ENCODE assay signal across 26 cellular contexts in the genomic region with DNA sequence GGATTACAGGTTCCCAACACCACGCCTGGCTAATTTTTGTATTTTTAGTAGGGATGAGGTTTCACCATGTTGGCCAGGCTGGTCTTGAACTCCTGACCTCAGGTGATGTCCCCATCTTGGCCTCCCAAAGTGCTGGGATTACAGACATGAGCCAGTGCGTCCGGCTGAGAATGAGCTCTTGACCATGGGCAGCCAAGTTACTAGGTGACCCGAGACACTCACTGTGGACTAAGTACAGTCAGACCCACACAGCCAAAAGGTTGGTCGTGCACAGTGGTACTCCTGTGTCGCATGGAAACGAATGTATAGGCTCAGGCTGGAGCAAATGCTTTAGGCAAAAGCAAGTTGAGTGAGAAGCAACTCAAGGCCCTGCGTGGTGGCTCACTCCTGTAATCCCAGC. TPM values are rescaled to one million over a fixed set of nuclear protein-coding genes. Genes with fewer than 3 reads are reported as not detected.
DNase-seq lines count a peak whose midpoint lies in the region; ATAC-seq and TF ChIP-seq lines count a peak whose summit lies in the region.
"Had no signal": no experiment of that assay in that cellular context is flagged by ENCODE, and none has a peak within 500 bp of the region (broad histone marks: within the 10 kb centered on the region; RNA-seq: fewer than 3 reads in every experiment).

No MANE protein-coding gene starts in this region.

- no peaks in the 10 kb centered on the region for H3K9me3 ChIP-seq in esophagus (ENCODE audit: control insufficient read depth in 2 of 2, insufficient read depth in 1 of 2, low read depth in 1 of 2, low read length in 1 of 2)
- H3K9me3 ChIP-seq in upper lobe of left lung: no peaks in the 10 kb centered on the region
- H3K9me3 ChIP-seq: mucosa of descending colon, SJCRH30, tibial artery had no signal

- TF ChIP-seq CTCF in RWPE1 (conservative IDR thresholded peaks at IDR 0.05; ENCODE audit: low read depth) (no peak), upper lobe of left lung (IDR thresholded peaks at IDR 0.05) (no peak)

- H3K9me3 Mint-ChIP-seq in activated CD8-positive, alpha-beta T cell treated with anti-CD3 and anti-CD28 coated beads, Interleukin-2, amount 10 ng/mL, durations not matched to agents 7 days and 5 days (ENCODE audit: insufficient read depth): no peaks in the 10 kb centered on the region
- H3K9me3 Mint-ChIP-seq: activated T-helper 17 cell treated with anti-CD3 and anti-CD28 coated beads, Interleukin-2, amount 50 U/mL, for 72 hours; natural killer cell treated with Interleukin-12 subunit alpha and Interleukin-12 subunit beta and Interleukin-15 and Interleukin-18, amount 100 ng/mL, for 72 hours; stimulated activated naive CD8-positive, alpha-beta T cell treated with anti-CD3 and anti-CD28 coated beads, Interleukin-15, Interleukin-2, amounts not matched to agents 100 ng/mL and 50 ng/mL, for 24 hours had no signal

- no peak for TF ChIP-seq POLR2A in upper lobe of left lung (IDR thresholded peaks at IDR 0.05)

- H3K27me3 ChIP-seq in esophagus (ENCODE audit: control insufficient read depth in 1 of 2, insufficient read depth in 2 of 2, low read length in 2 of 2): no peaks in the 10 kb centered on the region
- H3K27me3 ChIP-seq in upper lobe of left lung: no peaks in the 10 kb centered on the region
- H3K27me3 ChIP-seq: SJCRH30 had no signal

- TF ChIP-seq EP300 in upper lobe of left lung (IDR thresholded peaks at IDR 0.05): no peak

- peaks cover 2% of the 10 kb centered on the region for H3K27me3 Mint-ChIP-seq in activated CD8-positive, alpha-beta T cell treated with anti-CD3 and anti-CD28 coated beads, Interleukin-2, amount 10 ng/mL, durations not matched to agents 7 days and 5 days (ENCODE audit: low read depth)

- WGBS in esophagus, 2 donors: 87 to 88% methylated on average over 8 of the region's 8 CpGs
- whole genome bisulfite sequencing in upper lobe of left lung, 2 donors: 83 to 91% methylated on average over 8 of the region's 8 CpGs

- DNase-seq in RWPE1 (ENCODE audit: low spot score) (no peak), mesenteric fat pad (ENCODE audit: low spot score) (peak; percentile 68), upper lobe of left lung (peak in 1 of 2 donors; percentile 19), 8988T (no peak), GM19238 (ENCODE audit: insufficient read length, low spot score) (no peak)
- DNase-seq in activated CD8-positive, alpha-beta T cell treated with anti-CD3 and anti-CD28 coated beads, Interleukin-2, amount 10 ng/mL, durations not matched to agents 7 days and 5 days: no peak
- DNase-seq: activated CD4-positive, alpha-beta T cell treated with anti-CD3 and anti-CD28 coated beads for 4 hours; anterior cingulate cortex; C1 segment of cervical spinal cord; mucosa of descending colon; NCI-H446 treated with DMSO at 0.1 percent for 48 hours; NCI-H82; WERI-Rb-1 had no signal

- H3K4me3 ChIP-seq in esophagus (ENCODE audit: low read depth in 1 of 2, low read length in 2 of 2): no peak overlapping the region
- H3K4me3 ChIP-seq in upper lobe of left lung: no peak overlapping the region
- H3K4me3 ChIP-seq: K562, mucosa of descending colon, SJCRH30, tibial artery had no signal

- H3K27ac ChIP-seq in RWPE1 (peak overlapping the region; percentile 92), esophagus (ENCODE audit: low read depth in 2 of 2, low read length in 1 of 2) (peak overlapping the region; percentile 76 to 87), upper lobe of left lung (peak overlapping the region in 3 of 4 donors; percentile 36 to 67 (median 54))
- H3K27ac ChIP-seq: SJCRH30, tibial artery, WERI-Rb-1 had no signal

- H3K36me3 Mint-ChIP-seq in activated CD8-positive, alpha-beta T cell treated with anti-CD3 and anti-CD28 coated beads, Interleukin-2, amount 10 ng/mL, durations not matched to agents 7 days and 5 days (ENCODE audit: low read depth): no peaks in the 10 kb centered on the region
- H3K36me3 Mint-ChIP-seq: activated naive CD8-positive, alpha-beta T cell; natural killer cell treated with Interleukin-12 subunit alpha and Interleukin-12 subunit beta and Interleukin-15 and Interleukin-18, amount 100 ng/mL, for 72 hours had no signal

- no peaks in the 10 kb centered on the region for H3K4me1 ChIP-seq in esophagus (ENCODE audit: control insufficient read depth in 2 of 2, insufficient read depth in 2 of 2, low read length in 1 of 2)
- peaks cover 0 to 3% (median 0%) of the 10 kb centered on the region in 4 donors for H3K4me1 ChIP-seq in upper lobe of left lung
- H3K4me1 ChIP-seq: tibial artery had no signal

- H3K27ac Mint-ChIP-seq in activated CD8-positive, alpha-beta T cell treated with anti-CD3 and anti-CD28 coated beads, Interleukin-2, amount 10 ng/mL, durations not matched to agents 7 days and 5 days: no peak overlapping the region
- H3K27ac Mint-ChIP-seq: activated naive CD8-positive, alpha-beta T cell; activated T-helper 17 cell treated with anti-CD3 and anti-CD28 coated beads, Interleukin-2, amount 50 U/mL, for 72 hours; natural killer cell treated with Interleukin-12 subunit alpha and Interleukin-12 subunit beta and Interleukin-15 and Interleukin-18, amount 100 ng/mL, for 72 hours; stimulated activated naive CD8-positive, alpha-beta T cell treated with anti-CD3 and anti-CD28 coated beads, Interleukin-15, Interleukin-2, amounts not matched to agents 100 ng/mL and 50 ng/mL, for 24 hours had no signal

- H3K36me3 ChIP-seq in esophagus (ENCODE audit: control insufficient read depth in 2 of 2, insufficient read depth in 2 of 2, low read length in 1 of 2) (no peaks in the 10 kb centered on the region), upper lobe of left lung (no peaks in the 10 kb centered on the region)
- H3K36me3 ChIP-seq: SJCRH30, tibial artery, WERI-Rb-1 had no signal

- no peak for ATAC-seq in upper lobe of left lung (ENCODE audit: low FRiP score in 2 of 2)
- ATAC-seq in activated CD8-positive, alpha-beta T cell treated with anti-CD3 and anti-CD28 coated beads, Interleukin-2, amount 10 ng/mL, durations not matched to agents 7 days and 5 days: no peak
- ATAC-seq: mucosa of descending colon had no signal

- H3K4me1 Mint-ChIP-seq in activated CD8-positive, alpha-beta T cell treated with anti-CD3 and anti-CD28 coated beads, Interleukin-2, amount 10 ng/mL, durations not matched to agents 7 days and 5 days (ENCODE audit: low read depth): no peaks in the 10 kb centered on the region
- H3K4me1 Mint-ChIP-seq: activated T-helper 17 cell treated with anti-CD3 and anti-CD28 coated beads, Interleukin-2, amount 50 U/mL, for 72 hours had no signal

- POLR2A ChIA-PET in RWPE1 (lab: Yijun Ruan, JAX; ENCODE audit: low non-redundant PET): interaction anchor here (0.7 kb wide), 1 partner anchor 15 kb away, joined by 8 read pairs; no protein-coding TSS in a partner anchor
- POLR2A ChIA-PET in activated CD8-positive, alpha-beta T cell treated with anti-CD3 and anti-CD28 coated beads, Interleukin-2, amount 10 ng/mL, durations not matched to agents 7 days and 5 days (lab: Charles Lee): no interaction called here

- H3K4me3 Mint-ChIP-seq in activated CD8-positive, alpha-beta T cell treated with anti-CD3 and anti-CD28 coated beads, Interleukin-2, amount 10 ng/mL, durations not matched to agents 7 days and 5 days: no peak overlapping the region
- H3K4me3 Mint-ChIP-seq: activated naive CD8-positive, alpha-beta T cell; activated T-helper 17 cell treated with anti-CD3 and anti-CD28 coated beads, Interleukin-2, amount 50 U/mL, for 72 hours; natural killer cell treated with Interleukin-12 subunit alpha and Interleukin-12 subunit beta and Interleukin-15 and Interleukin-18, amount 100 ng/mL, for 72 hours; stimulated activated naive CD8-positive, alpha-beta T cell treated with anti-CD3 and anti-CD28 coated beads, Interleukin-15, Interleukin-2, amounts not matched to agents 100 ng/mL and 50 ng/mL, for 24 hours had no signal

- CTCF ChIA-PET in RWPE1 (lab: Yijun Ruan, JAX): no interaction called here
- CTCF ChIA-PET in activated CD8-positive, alpha-beta T cell treated with anti-CD3 and anti-CD28 coated beads, Interleukin-2, amount 10 ng/mL, durations not matched to agents 7 days and 5 days (lab: Charles Lee): no interaction called here

RNA-seq across cellular contexts. Expression of gene DLK1, which starts 21.0 kb away (rescaled TPM):
- under 1 TPM in 1 of 2 donors, not detected in 1; 0.16 TPM for polyA plus RNA-seq in esophagus
- not detected for total RNA-seq in mesenteric fat pad
- 1 to 10 TPM in 2 of 6 donors, not detected in 4; 1.7 to 1.8 TPM for total RNA-seq in upper lobe of left lung
- not detected for total RNA-seq in activated CD8-positive, alpha-beta T cell treated with anti-CD3 and anti-CD28 coated beads, Interleukin-2, amount 10 ng/mL, durations not matched to agents 7 days and 5 days
- total RNA-seq: activated T-helper 17 cell treated with anti-CD3 and anti-CD28 coated beads, Interleukin-2, amount 50 U/mL, for 72 hours; bronchial epithelial cell; epithelial cell of proximal tubule; fibroblast of villous mesenchyme; kidney epithelial cell; lower leg skin; natural killer cell treated with Interleukin-12 subunit alpha and Interleukin-12 subunit beta and Interleukin-15 and Interleukin-18, amount 100 ng/mL, for 72 hours had no signal
